In genomic region chr17:47895856-47896671, GRCh38 we compare ENCODE assay signal across 8 cellular contexts. TPM values are rescaled to one million over a fixed set of nuclear protein-coding genes. Genes with fewer than 3 reads are reported as not detected.
A peak's percentile ranks its signal among the peaks of the same experiment; 100 is the strongest.
DNase-seq lines count a peak whose midpoint lies in the region; ATAC-seq and TF ChIP-seq lines count a peak whose summit lies in the region.

Gene SP2 (plus strand): TSS chr17:47896236. CDS start chr17:47896287, 51 bp downstream.

- H3K4me1 ChIP-seq in mammary epithelial cell (ENCODE audit: insufficient read depth, low read length) (peaks cover 29% of the 10 kb centered on the region), iPS-20b (ENCODE audit: insufficient read depth, low read length) (peaks cover 15% of the 10 kb centered on the region; the same call in 1 of the 2 replicates)

- H3K9ac ChIP-seq in mammary epithelial cell (ENCODE audit: insufficient read depth, low read length) (peak within 1 kb of the TSS; percentile 96), iPS-20b (ENCODE audit: low read depth, low read length) (peak within 1 kb of the TSS; percentile 93)

- in situ Hi-C loops in ACHN (cut with HindIII; ENCODE audit: low pct_ligation_motif_present, low pct_unique_long_range_greater_than_20kb, low sequenced_read_pairs) (no loop called here), mammary epithelial cell (cut with MboI; ENCODE audit: low sequenced_read_pairs in 2 of 2) (no loop called here)

- H4K20me1 ChIP-seq in mammary epithelial cell (ENCODE audit: insufficient read depth, low read length) = no peaks in the 10 kb centered on the region

- TF ChIP-seq CTCF in WERI-Rb-1 (IDR thresholded peaks at IDR 0.05; ENCODE audit: low read depth, low read length) = no peak
- TF ChIP-seq CTCF in mammary epithelial cell (conservative IDR thresholded peaks at IDR 0.05 in 1 of 2, IDR thresholded peaks at IDR 0.05 in 1 of 2; ENCODE audit: extremely low read depth in 1 of 2, insufficient read depth in 1 of 2, low read depth in 1 of 2, low read length in 2 of 2) = no peak

- H3K79me2 ChIP-seq in mammary epithelial cell (ENCODE audit: insufficient read depth, low read length) = peaks cover 54% of the 10 kb centered on the region

- DNase-seq in ACHN = peak; percentile 100
- peak; percentile 100 for DNase-seq in NCI-H2227 (lab: John Stamatoyannopoulos, UW; ENCODE audit: unreplicated experiment)
- peak; percentile 100 for DNase-seq in WERI-Rb-1
- peak; percentile 100 for DNase-seq in mammary epithelial cell

- H3K4me3 ChIP-seq in WERI-Rb-1 (ENCODE audit: low read depth, low read length) (peak within 1 kb of the TSS; percentile 99), mammary epithelial cell (replicated peaks in 1 of 3; ENCODE audit: insufficient read depth in 1 of 3, low read depth in 2 of 3, low read length in 3 of 3) (peak within 1 kb of the TSS; percentile 86 to 97 (median 91)), iPS-20b (ENCODE audit: low read length) (peak within 1 kb of the TSS; percentile 93), skin epidermis (peak within 1 kb of the TSS; percentile 69 to 92 (median 78))

- H3K36me3 ChIP-seq in WERI-Rb-1 = peaks cover 15% of the 10 kb centered on the region
- no peaks in the 10 kb centered on the region for H3K36me3 ChIP-seq in mammary epithelial cell (ENCODE audit: insufficient read depth, low read length)
- peaks cover 13% of the 10 kb centered on the region for H3K36me3 ChIP-seq in iPS-20b (ENCODE audit: insufficient read depth, low read depth, low read length)

- H3K27me3 ChIP-seq in WERI-Rb-1 (ENCODE audit: insufficient read depth, low read depth, severe bottlenecking) = no peaks in the 10 kb centered on the region
- no peaks in the 10 kb centered on the region for H3K27me3 ChIP-seq in mammary epithelial cell (ENCODE audit: insufficient read depth, low read length)
- no peaks in the 10 kb centered on the region for H3K27me3 ChIP-seq in iPS-20b (ENCODE audit: insufficient read depth, low read length)

- WGBS in mammary epithelial cell (ENCODE audit: low coverage, missing lambda C conversion rate) = 1% methylated on average over 33 of the region's 70 CpGs

- CTCF ChIA-PET in mammary epithelial cell (lab: Charles Lee; ENCODE audit: low non-redundant PET) = interaction anchor here (0.6 to 1.5 kb wide), 6 partner anchors 14 to 86 kb away, joined by 3 to 8 read pairs (median 5); partner anchors contain the start of gene CDK5RAP3

- dilution Hi-C loops in mammary epithelial cell (cut with HindIII; ENCODE audit: low sequenced_read_pairs) = no loop called here

- H3K9me3 ChIP-seq in WERI-Rb-1 (ENCODE audit: severe bottlenecking) (no peaks in the 10 kb centered on the region), mammary epithelial cell (replicated peaks; ENCODE audit: insufficient read depth, low read length) (no peaks in the 10 kb centered on the region), iPS-20b (ENCODE audit: insufficient read depth, low read depth, low read length) (no peaks in the 10 kb centered on the region)

- peak within 1 kb of the TSS; percentile 86 for H2AFZ ChIP-seq in mammary epithelial cell (ENCODE audit: low read depth, low read length)

- peak within 1 kb of the TSS; percentile 97 for H3K4me2 ChIP-seq in mammary epithelial cell (ENCODE audit: insufficient read depth, low read depth, low read length)

- peak; percentile 90 for ATAC-seq in GM18873 (IDR thresholded peaks at IDR 0.05; ENCODE audit: low FRiP score, unreplicated experiment)
- peak; percentile 87 for ATAC-seq in HG03139 (IDR thresholded peaks at IDR 0.05; ENCODE audit: unreplicated experiment)

- intact Hi-C loops in mammary epithelial cell (cut with micrococcal nuclease) = loop anchor here (1.0 kb wide), 4 partner anchors 45 to 122 kb away; partner anchors contain the start of gene PNPO

- peak within 1 kb of the TSS; percentile 100 for H3K27ac ChIP-seq in WERI-Rb-1
- peak within 1 kb of the TSS; percentile 85 for H3K27ac ChIP-seq in mammary epithelial cell (ENCODE audit: insufficient read depth, low read depth, low read length)
- peak within 1 kb of the TSS; percentile 66 for H3K27ac ChIP-seq in iPS-20b (ENCODE audit: low read length)
- peak within 1 kb of the TSS; percentile 96 to 100 (median 100) for H3K27ac ChIP-seq in skin epidermis

- BruUV-seq in mammary epithelial cell (replicated peaks; lab: Mats Ljungman, UMichigan) = no TSS peak

RNA-seq across cellular contexts. Expression of gene SP2, which starts in this region (rescaled TPM):
- total RNA-seq in mammary epithelial cell = 10 to 100 TPM in 1 of 2 donors, 1 to 10 TPM in 1; 1.5 to 14.9 TPM
- 3.9 TPM for polyA plus RNA-seq in mammary epithelial cell
- 2.3 TPM for polyA minus RNA-seq in mammary epithelial cell

Comparison
In these comparisons a context has a peak if more than half of its experiments do, and no peak if none do; other contexts are left out.
1. Peak in every context shown above with its lines: DNase-seq, ATAC-seq, H3K4me3 ChIP-seq and H3K27ac ChIP-seq.